1 cellular context compared by ENCODE assay signal in genomic region chr11:46916251-46916650, GRCh38.
TF ChIP-seq lines count a peak whose summit lies in the region.

No MANE protein-coding gene starts in this region.

TF ChIP-seq in HepG2, 621 proteins besides CTCF, POLR2A, EP300 and RAD21:
- TF ChIP-seq ZBTB37 (CRISPR knock-in tag; IDR thresholded peaks at IDR 0.05), result no peak
- 0 out of 2 replicates have a peak, but pooled peaks have one; percentile 17 for TF ChIP-seq ZNF121 (CRISPR knock-in tag; IDR thresholded peaks at IDR 0.05)
- TF ChIP-seq KAT2B (IDR thresholded peaks at IDR 0.05; ENCODE audit: borderline replicate concordance, low read depth, low read length), result no peak
- no peak for TF ChIP-seq PLSCR1 (CRISPR knock-in tag; IDR thresholded peaks at IDR 0.05; ENCODE audit: borderline replicate concordance)
- no peak for TF ChIP-seq CCAR2 (optimal IDR thresholded peaks at IDR 0.05; ENCODE audit: low read depth, low read length)
- TF ChIP-seq ZNF354B (CRISPR knock-in tag; IDR thresholded peaks at IDR 0.05), result no peak
- no peak for TF ChIP-seq ADNP (CRISPR knock-in tag; IDR thresholded peaks at IDR 0.05)
- no peak for TF ChIP-seq SMARCE1 (IDR thresholded peaks at IDR 0.05; ENCODE audit: borderline replicate concordance)
- TF ChIP-seq IRX3 (CRISPR knock-in tag; IDR thresholded peaks at IDR 0.05; ENCODE audit: borderline replicate concordance, low read depth), result no peak
- TF ChIP-seq NFAT5 (CRISPR knock-in tag; IDR thresholded peaks at IDR 0.05), result no peak
- TF ChIP-seq HNRNPH1 (optimal IDR thresholded peaks at IDR 0.05; ENCODE audit: low read depth, low read length), result no peak
- no peak for TF ChIP-seq NKX3-1 (CRISPR knock-in tag; IDR thresholded peaks at IDR 0.05)
- no peak for TF ChIP-seq ZNF597 (CRISPR knock-in tag; IDR thresholded peaks at IDR 0.05)
- TF ChIP-seq ZHX1 (CRISPR knock-in tag; IDR thresholded peaks at IDR 0.05; ENCODE audit: low read depth), result no peak
- 0 out of 2 replicates have a peak, but pooled peaks have one; percentile 11 for TF ChIP-seq SMAD3 (CRISPR knock-in tag; IDR thresholded peaks at IDR 0.05)
